Comparison of ENCODE assay signal across 27 cellular contexts in the genomic region with DNA sequence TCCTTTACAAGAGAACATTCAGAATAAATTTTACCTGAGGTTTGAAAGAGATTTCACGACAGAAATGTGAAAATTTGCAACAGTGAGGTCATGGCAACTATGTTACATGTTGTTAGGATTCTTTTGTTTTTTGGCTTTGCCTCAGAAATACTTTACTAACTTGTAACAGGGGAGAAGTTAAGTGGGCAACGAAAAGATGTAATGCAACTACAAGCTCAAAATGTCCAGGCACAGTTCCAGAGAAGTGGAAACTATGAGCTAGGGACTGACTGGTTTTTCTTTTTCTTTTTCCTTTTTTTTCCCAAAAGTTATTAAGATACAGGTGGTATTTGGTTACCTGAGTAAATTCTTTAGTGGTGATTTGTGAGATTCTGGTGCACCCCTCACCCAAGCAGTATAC.
"Had no signal": no experiment of that assay in that cellular context is flagged by ENCODE, and none has a peak within 500 bp of the region (broad histone marks: within the 10 kb centered on the region; RNA-seq: fewer than 3 reads in every experiment).

No MANE protein-coding gene starts in this region.

- H3K27me3 Mint-ChIP-seq: memory B cell had no signal

- DNase-seq: hypothalamus; islet precursor cell; left ventricle myocardium inferior; naive thymus-derived CD8-positive, alpha-beta T cell; nucleus accumbens; pancreas; posterior cingulate gyrus; retina; right cardiac atrium; stimulated activated CD4-positive, alpha-beta T cell treated with anti-CD3 and anti-CD28 coated beads, Interleukin-12 subunit alpha, Interleukin-12 subunit beta, amount 100 ng/mL, for 4 hours; stimulated activated CD4-positive, alpha-beta T cell treated with anti-CD3 and anti-CD28 coated beads, Interleukin-15, amount 100 ng/mL, for 24 hours; stimulated activated CD4-positive, alpha-beta T cell treated with anti-CD3 and anti-CD28 coated beads, Interleukin-2, amount 100 ng/mL, for 24 hours; stimulated activated CD4-positive, alpha-beta T cell treated with anti-CD3 and anti-CD28 coated beads, Interleukin-4, amount 100 ng/mL, for 1 hour; stimulated activated naive B cell treated with anti-CD40 and anti-IgM and Interleukin-4, amounts not matched to agents 10 μg/mL and 1 μg/mL and 100 μg/mL, for 72 hours; stimulated activated naive CD8-positive, alpha-beta T cell treated with anti-CD3 and anti-CD28 coated beads, Interleukin-15, Interleukin-2, amounts not matched to agents 100 U/mL and 50 U/mL, for 24 hours; stomach; tibial artery; trophoblast cell; upper lobe of right lung had no signal

- H3K9me3 Mint-ChIP-seq: nephron; neural crest cell; stimulated activated naive B cell treated with anti-CD40 and anti-IgM and Interleukin-4, amounts not matched to agents 10 μg/mL and 1 μg/mL and 100 μg/mL, for 72 hours had no signal

- H3K27ac Mint-ChIP-seq: memory B cell; naive thymus-derived CD8-positive, alpha-beta T cell; nephron; stimulated activated naive B cell treated with anti-CD40 and anti-IgM and Interleukin-4, amounts not matched to agents 10 μg/mL and 1 μg/mL and 100 μg/mL, for 72 hours had no signal

- H3K4me1 ChIP-seq: left ventricle myocardium inferior, pancreas, prostate gland, stomach, suprapubic skin, tibial artery, upper lobe of right lung had no signal

- H3K4me3 Mint-ChIP-seq: memory B cell; naive thymus-derived CD8-positive, alpha-beta T cell; nephron; neural crest cell; stimulated activated naive B cell treated with anti-CD40 and anti-IgM and Interleukin-4, amounts not matched to agents 10 μg/mL and 1 μg/mL and 100 μg/mL, for 72 hours had no signal

- H3K36me3 Mint-ChIP-seq: memory B cell; naive thymus-derived CD8-positive, alpha-beta T cell; stimulated activated naive B cell treated with anti-CD40 and anti-IgM and Interleukin-4, amounts not matched to agents 10 μg/mL and 1 μg/mL and 100 μg/mL, for 72 hours had no signal

- H3K27me3 ChIP-seq: pancreas, suprapubic skin had no signal

- H3K9me3 ChIP-seq: left ventricle myocardium inferior, pancreas, prostate gland, stomach, suprapubic skin, thoracic aorta, tibial artery, upper lobe of right lung had no signal

- H3K27ac ChIP-seq: left ventricle myocardium inferior, pancreas, prostate gland, skin epidermis, stomach, suprapubic skin, thoracic aorta, tibial artery, upper lobe of right lung had no signal

- H3K36me3 ChIP-seq: left ventricle myocardium inferior, pancreas, prostate gland, stomach, suprapubic skin, thoracic aorta, tibial artery, upper lobe of right lung had no signal

- H3K4me1 Mint-ChIP-seq: memory B cell; naive thymus-derived CD8-positive, alpha-beta T cell; nephron; neural crest cell; stimulated activated naive B cell treated with anti-CD40 and anti-IgM and Interleukin-4, amounts not matched to agents 10 μg/mL and 1 μg/mL and 100 μg/mL, for 72 hours had no signal

- H3K4me3 ChIP-seq: left ventricle myocardium inferior, lung, pancreas, prostate gland, skin epidermis, stomach, suprapubic skin, thoracic aorta, tibial artery, upper lobe of right lung had no signal
